ENCODE assay signal across 25 cellular contexts in genomic region chr3:145983101-145983500, GRCh38.
"Had no signal": no experiment of that assay in that cellular context is flagged by ENCODE, and none has a peak within 500 bp of the region (broad histone marks: within the 10 kb centered on the region; RNA-seq: fewer than 3 reads in every experiment).

No MANE protein-coding gene starts in this region.

- ATAC-seq: activated T-cell treated with anti-CD3 and anti-CD28 coated beads, Interleukin-2, amount 50 U/mL, for 4 hours; activated T-helper 17 cell treated with anti-CD3 and anti-CD28 coated beads, Interleukin-2, amount 50 U/mL, for 72 hours; foreskin keratinocyte; left lung; lower lobe of right lung; mucosa of descending colon; right lobe of liver; stimulated activated naive B cell treated with anti-CD40 and anti-IgM and Interleukin-4, amounts not matched to agents 10 μg/mL and 1 μg/mL and 100 μg/mL, for 72 hours had no signal

- H3K27ac ChIP-seq: foreskin keratinocyte, left lung, lower lobe of right lung, ovary, right lobe of liver, stomach, thyroid gland had no signal

- H3K27me3 Mint-ChIP-seq: activated CD4-positive, alpha-beta memory T cell treated with anti-CD3 and anti-CD28 coated beads, Interleukin-2, amount 10 ng/mL, durations not matched to agents 7 days and 5 days; activated CD4-positive, alpha-beta T cell treated with anti-CD3 and anti-CD28 coated beads, Interleukin-2, amount 10 ng/mL, durations not matched to agents 7 days and 5 days; activated T-helper 17 cell treated with anti-CD3 and anti-CD28 coated beads, Interleukin-2, amount 50 U/mL, for 72 hours; progenitor cell of endocrine pancreas; stimulated activated naive B cell treated with anti-CD40 and anti-IgM and Interleukin-4, amounts not matched to agents 10 μg/mL and 1 μg/mL and 100 μg/mL, for 72 hours had no signal

- H3K9me3 ChIP-seq: lower lobe of right lung, mucosa of descending colon, ovary, right lobe of liver, thyroid gland had no signal

- H3K36me3 Mint-ChIP-seq: stimulated activated naive B cell treated with anti-CD40 and anti-IgM and Interleukin-4, amounts not matched to agents 10 μg/mL and 1 μg/mL and 100 μg/mL, for 72 hours had no signal

- H3K27ac Mint-ChIP-seq: activated CD4-positive, alpha-beta memory T cell treated with anti-CD3 and anti-CD28 coated beads, Interleukin-2, amount 10 ng/mL, durations not matched to agents 7 days and 5 days; activated CD4-positive, alpha-beta T cell treated with anti-CD3 and anti-CD28 coated beads, Interleukin-2, amount 10 ng/mL, durations not matched to agents 7 days and 5 days; activated T-helper 17 cell treated with anti-CD3 and anti-CD28 coated beads, Interleukin-2, amount 50 U/mL, for 72 hours; nephron; progenitor cell of endocrine pancreas; stimulated activated naive B cell treated with anti-CD40 and anti-IgM and Interleukin-4, amounts not matched to agents 10 μg/mL and 1 μg/mL and 100 μg/mL, for 72 hours had no signal

- FAIRE-seq: bronchial epithelial cell had no signal

- H3K27me3 ChIP-seq: foreskin keratinocyte, left lung, ovary, right lobe of liver, stomach, thyroid gland had no signal

- H3K4me3 Mint-ChIP-seq: activated CD4-positive, alpha-beta memory T cell treated with anti-CD3 and anti-CD28 coated beads, Interleukin-2, amount 10 ng/mL, durations not matched to agents 7 days and 5 days; activated CD4-positive, alpha-beta T cell treated with anti-CD3 and anti-CD28 coated beads, Interleukin-2, amount 10 ng/mL, durations not matched to agents 7 days and 5 days; activated T-cell treated with anti-CD3 and anti-CD28 coated beads, Interleukin-2, amount 50 U/mL, for 4 hours; activated T-helper 17 cell treated with anti-CD3 and anti-CD28 coated beads, Interleukin-2, amount 50 U/mL, for 72 hours; nephron; stimulated activated naive B cell treated with anti-CD40 and anti-IgM and Interleukin-4, amounts not matched to agents 10 μg/mL and 1 μg/mL and 100 μg/mL, for 72 hours had no signal

- H3K4me1 Mint-ChIP-seq: activated CD4-positive, alpha-beta memory T cell treated with anti-CD3 and anti-CD28 coated beads, Interleukin-2, amount 10 ng/mL, durations not matched to agents 7 days and 5 days; activated CD4-positive, alpha-beta T cell treated with anti-CD3 and anti-CD28 coated beads, Interleukin-2, amount 10 ng/mL, durations not matched to agents 7 days and 5 days; activated T-helper 17 cell treated with anti-CD3 and anti-CD28 coated beads, Interleukin-2, amount 50 U/mL, for 72 hours; nephron; stimulated activated naive B cell treated with anti-CD40 and anti-IgM and Interleukin-4, amounts not matched to agents 10 μg/mL and 1 μg/mL and 100 μg/mL, for 72 hours had no signal

- H3K4me3 ChIP-seq: left lung, lower lobe of right lung, mucosa of descending colon, ovary, right lobe of liver, stomach, thyroid gland had no signal

- DNase-seq: activated CD4-positive, alpha-beta memory T cell treated with anti-CD3 and anti-CD28 coated beads, Interleukin-2, amount 10 ng/mL, durations not matched to agents 7 days and 5 days; activated CD4-positive, alpha-beta T cell treated with anti-CD3 and anti-CD28 coated beads, Interleukin-2, amount 10 ng/mL, durations not matched to agents 7 days and 5 days; activated CD4-positive, CD25-positive, alpha-beta regulatory T cell treated with anti-CD3 and anti-CD28 coated beads, Interleukin-2, amount 50 U/mL, for 72 hours; activated CD8-positive, alpha-beta memory T cell treated with anti-CD3 and anti-CD28 coated beads, Interleukin-2, amount 50 U/mL, for 48 hours; activated gamma-delta T cell treated with Interleukin-2 at 50 U/mL for 16 hours; activated naive CD4-positive, alpha-beta T cell treated with anti-CD3 and anti-CD28 coated beads, Interleukin-2, amount 50 U/mL, for 16 hours; activated T-cell treated with anti-CD3 and anti-CD28 coated beads, Interleukin-2, amount 50 U/mL, for 4 hours; amygdala; effector CD8-positive, alpha-beta T cell; foreskin keratinocyte; left lung; lower lobe of right lung; mucosa of descending colon; ovary; right lobe of liver; small intestine; stimulated activated CD4-positive, alpha-beta T cell treated with anti-CD3 and anti-CD28 coated beads, Interleukin-15, amount 100 ng/mL, for 24 hours; stimulated activated CD4-positive, alpha-beta T cell treated with anti-CD3 and anti-CD28 coated beads, Interleukin-2, amount 100 ng/mL, for 24 hours; stimulated activated naive B cell treated with anti-CD40 and anti-IgM and Interleukin-4, amounts not matched to agents 10 μg/mL and 1 μg/mL and 100 μg/mL, for 72 hours; stomach; thyroid gland had no signal

- H3K4me1 ChIP-seq: foreskin keratinocyte, left lung, lower lobe of right lung, right lobe of liver, stomach, thyroid gland had no signal

- H3K36me3 ChIP-seq: left lung, lower lobe of right lung, ovary, right lobe of liver, stomach, thyroid gland had no signal
